In genomic region chr18:7577706-7578105, GRCh38 we compare ENCODE assay signal across 16 cellular contexts. TPM values are rescaled to one million over a fixed set of nuclear protein-coding genes. Genes with fewer than 3 reads are reported as not detected.
DNase-seq lines count a peak whose midpoint lies in the region; ATAC-seq, FAIRE-seq and TF ChIP-seq lines count a peak whose summit lies in the region.
"Had no signal": no experiment of that assay in that cellular context is flagged by ENCODE, and none has a peak within 500 bp of the region (broad histone marks: within the 10 kb centered on the region; RNA-seq: fewer than 3 reads in every experiment).

No MANE protein-coding gene starts in this region.

- H3K36me3 ChIP-seq in brain microvascular endothelial cell (replicated peaks), result no peaks in the 10 kb centered on the region
- no peaks in the 10 kb centered on the region for H3K36me3 ChIP-seq in left lung

- WGBS in A549 (ENCODE audit: missing lambda C conversion rate), result 0% methylated on average over 1 of the region's 1 CpG

- no peaks in the 10 kb centered on the region for H3K27me3 ChIP-seq in brain microvascular endothelial cell (replicated peaks)
- no peaks in the 10 kb centered on the region for H3K27me3 ChIP-seq in left lung

- DNase-seq in A549 (ENCODE audit: low read depth in 1 of 2, low spot score in 1 of 2) (peak in 1 of 2 experiments; percentile 39), HT1080 (ENCODE audit: low read depth) (peak; percentile 53), brain microvascular endothelial cell (peak; percentile 91), islet precursor cell (peak; percentile 94), GM19238 (ENCODE audit: insufficient read length, low spot score) (no peak), left lung (no peak)
- DNase-seq in central memory CD4-positive, alpha-beta T cell, result no peak
- DNase-seq in T-helper 2 cell treated with Interferon-gamma antibody and Interleukin-4, amounts not matched to agents 5 μg/mL and 100 μg/mL, for 36 hours (ENCODE audit: low spot score), result no peak
- DNase-seq: activated CD4-positive, alpha-beta memory T cell treated with anti-CD3 and anti-CD28 coated beads for 36 hours; activated naive CD4-positive, alpha-beta T cell treated with anti-CD3 and anti-CD28 coated beads, Interleukin-2, amount 10 ng/mL, durations not matched to agents 7 days and 5 days; cortex of kidney; KG1; NCI-H187; psoas muscle had no signal

- H3K27me3 Mint-ChIP-seq in T-helper 2 cell treated with Interferon-gamma antibody and Interleukin-4, amounts not matched to agents 5 μg/mL and 100 μg/mL, for 36 hours (ENCODE audit: low read depth), result no peaks in the 10 kb centered on the region
- H3K27me3 Mint-ChIP-seq: activated CD4-positive, alpha-beta memory T cell treated with anti-CD3 and anti-CD28 coated beads for 36 hours had no signal

- H3K4me3 Mint-ChIP-seq in T-helper 2 cell treated with Interferon-gamma antibody and Interleukin-4, amounts not matched to agents 5 μg/mL and 100 μg/mL, for 36 hours, result no peak overlapping the region
- H3K4me3 Mint-ChIP-seq: activated CD4-positive, alpha-beta memory T cell treated with anti-CD3 and anti-CD28 coated beads for 36 hours; activated naive CD4-positive, alpha-beta T cell treated with anti-CD3 and anti-CD28 coated beads, Interleukin-2, amount 10 ng/mL, durations not matched to agents 7 days and 5 days; memory B cell had no signal

- peak overlapping the region; percentile 87 for H3K4me2 ChIP-seq in A549

- CTCF ChIA-PET in A549 (lab: Yijun Ruan, JAX), result no interaction called here

- H3K9me3 ChIP-seq in A549 (peaks cover 4% of the 10 kb centered on the region; the same call in 1 of the 3 replicates), left lung (no peaks in the 10 kb centered on the region)
- H3K9me3 ChIP-seq: psoas muscle had no signal

- no peaks in the 10 kb centered on the region for H3K9me3 Mint-ChIP-seq in T-helper 2 cell treated with Interferon-gamma antibody and Interleukin-4, amounts not matched to agents 5 μg/mL and 100 μg/mL, for 36 hours
- H3K9me3 Mint-ChIP-seq: activated CD4-positive, alpha-beta memory T cell treated with anti-CD3 and anti-CD28 coated beads for 36 hours; activated naive CD4-positive, alpha-beta T cell treated with anti-CD3 and anti-CD28 coated beads, Interleukin-2, amount 10 ng/mL, durations not matched to agents 7 days and 5 days had no signal

- no peak for TF ChIP-seq RAD21 in A549 (conservative IDR thresholded peaks at IDR 0.05 in 1 of 2, IDR thresholded peaks at IDR 0.05 in 1 of 2)

- TF ChIP-seq POLR2A in A549 (IDR thresholded peaks at IDR 0.05; ENCODE audit: low read length), result no peak

- intact Hi-C loops in left lung (cut with DNase I), result no loop called here

- FAIRE-seq in A549 (lab: Jason Lieb, UNC), result no peak
- FAIRE-seq: G401.6 had no signal

- H3K4me3 ChIP-seq in A549 (no peak overlapping the region; the same call in 2 of the 3 replicates), brain microvascular endothelial cell (ENCODE audit: low read depth, low read length) (no peak overlapping the region), left lung (no peak overlapping the region)
- H3K4me3 ChIP-seq: psoas muscle had no signal

- no peak for TF ChIP-seq CTCF in A549 (IDR thresholded peaks at IDR 0.05)
- TF ChIP-seq CTCF in brain microvascular endothelial cell (IDR thresholded peaks at IDR 0.05; ENCODE audit: low read depth, low read length, missing control alignments), result no peak
- no peak for TF ChIP-seq CTCF in left lung (IDR thresholded peaks at IDR 0.05)

- POLR2A ChIA-PET in A549 (lab: Yijun Ruan, JAX), result no interaction called here

- in situ Hi-C loops in brain microvascular endothelial cell (cut with HindIII; ENCODE audit: low pct_ligation_motif_present, low sequenced_read_pairs), result no loop called here

- H3K4me1 Mint-ChIP-seq in T-helper 2 cell treated with Interferon-gamma antibody and Interleukin-4, amounts not matched to agents 5 μg/mL and 100 μg/mL, for 36 hours (ENCODE audit: low read depth), result no peaks in the 10 kb centered on the region
- H3K4me1 Mint-ChIP-seq: activated naive CD4-positive, alpha-beta T cell treated with anti-CD3 and anti-CD28 coated beads, Interleukin-2, amount 10 ng/mL, durations not matched to agents 7 days and 5 days; memory B cell had no signal

- peak in 1 of 2 experiments; percentile 25; a peak in 1 of 5 replicates for TF ChIP-seq EP300 in A549 (IDR thresholded peaks at IDR 0.05)

- no peaks in the 10 kb centered on the region for H3K36me3 Mint-ChIP-seq in T-helper 2 cell treated with Interferon-gamma antibody and Interleukin-4, amounts not matched to agents 5 μg/mL and 100 μg/mL, for 36 hours (ENCODE audit: low read depth)
- H3K36me3 Mint-ChIP-seq: activated CD4-positive, alpha-beta memory T cell treated with anti-CD3 and anti-CD28 coated beads for 36 hours; activated naive CD4-positive, alpha-beta T cell treated with anti-CD3 and anti-CD28 coated beads, Interleukin-2, amount 10 ng/mL, durations not matched to agents 7 days and 5 days; memory B cell had no signal

- peak; percentile 46 to 73; a peak in 4 of 6 replicates for ATAC-seq in A549
- no peak for ATAC-seq in left lung

- peak overlapping the region; percentile 75 to 78 for H3K27ac ChIP-seq in A549
- H3K27ac ChIP-seq in brain microvascular endothelial cell, result peak overlapping the region; percentile 83
- H3K27ac ChIP-seq in left lung, result no peak overlapping the region
- H3K27ac ChIP-seq: psoas muscle had no signal

- H3K27ac Mint-ChIP-seq in T-helper 2 cell treated with Interferon-gamma antibody and Interleukin-4, amounts not matched to agents 5 μg/mL and 100 μg/mL, for 36 hours, result no peak overlapping the region
- H3K27ac Mint-ChIP-seq: activated CD4-positive, alpha-beta memory T cell treated with anti-CD3 and anti-CD28 coated beads for 36 hours; activated naive CD4-positive, alpha-beta T cell treated with anti-CD3 and anti-CD28 coated beads, Interleukin-2, amount 10 ng/mL, durations not matched to agents 7 days and 5 days; memory B cell had no signal

- H3K4me1 ChIP-seq in A549 (peaks cover 70% of the 10 kb centered on the region), left lung (peaks cover 6 to 12% of the 10 kb centered on the region in 2 donors)

TF ChIP-seq in A549, 52 proteins besides CTCF, POLR2A, EP300 and RAD21:
- TF ChIP-seq BHLHE40 (IDR thresholded peaks at IDR 0.05; ENCODE audit: low read depth, low read length), result no peak
- TF ChIP-seq ESRRA (IDR thresholded peaks at IDR 0.05; ENCODE audit: borderline replicate concordance, low read length), result no peak
- TF ChIP-seq GATA3 (IDR thresholded peaks at IDR 0.05; ENCODE audit: borderline replicate concordance), result peak; percentile 38; the same call in 1 of the 2 replicates
- TF ChIP-seq ZNF302 (CRISPR knock-in tag; IDR thresholded peaks at IDR 0.05), result no peak
- TF ChIP-seq NPAS2 (CRISPR knock-in tag; IDR thresholded peaks at IDR 0.05; ENCODE audit: borderline replicate concordance), result no peak
- TF ChIP-seq ELK1 (IDR thresholded peaks at IDR 0.05; ENCODE audit: low read depth, low read length), result no peak
- no peak for TF ChIP-seq TFCP2L1 (CRISPR knock-in tag; IDR thresholded peaks at IDR 0.05)
- TF ChIP-seq REST (IDR thresholded peaks at IDR 0.05), result no peak
- no peak for TF ChIP-seq JUNB (IDR thresholded peaks at IDR 0.05)
TF ChIP-seq in A549: peak in this region for 1.

RNA-seq across cellular contexts. Expression of gene PTPRM, which starts 10.6 kb away (rescaled TPM):
- polyA plus RNA-seq in A549 (2011; rRNA removed) (199 and 236 TPM in 2 replicates), A549 (2017; fragmentation: RNase III; extraction: RNeasy Plus Mini Kit Qiagen cat#74134 plus additional on column Dnase treatment) (39.3 to 44.5 TPM (median 43.5 TPM) in 3 replicates)
- 55.6 and 62.1 TPM in 2 replicates for polyA plus RNA-seq in A549 (2012; cell fraction: cytosol; rRNA removed)
- 105 and 131 TPM in 2 replicates for polyA plus RNA-seq in A549 (2012; cell fraction: nucleus; rRNA removed)
- polyA minus RNA-seq in A549 (2011; rRNA and poly(A)+ RNA removed), result 166 and 179 TPM in 2 replicates
- total RNA-seq in HT1080 (2014; rRNA removed; shearing (Covaris generic)), result 28.8 and 31.0 TPM in 2 replicates
- 30.3 and 32.4 TPM in 2 replicates for polyA plus RNA-seq in HT1080 (2015; cell fraction: cytosol; rRNA removed)
- 84.0 and 92.1 TPM in 2 replicates for polyA plus RNA-seq in HT1080 (2015; cell fraction: nucleus; rRNA removed)
- 10 to 100 TPM; 76.4 to 78.5 TPM for total RNA-seq in left lung

Comparison
In these comparisons a context has a peak if more than half of its experiments do, and no peak if none do; other contexts are left out.
1. DNase-seq: peak in HT1080 (single experiment), brain microvascular endothelial cell (single experiment) and islet precursor cell (single experiment); none in central memory CD4-positive, alpha-beta T cell (single experiment), GM19238 (single experiment), left lung (0 of 2) and T-helper 2 cell treated with Interferon-gamma antibody and Interleukin-4, amounts not matched to agents 5 μg/mL and 100 μg/mL, for 36 hours (single experiment).
2. H3K27ac ChIP-seq: peak in A549 (2 of 2) and brain microvascular endothelial cell (single experiment); none in left lung (0 of 2).